ENCODE assay signal across 11 cellular contexts in the genomic region with DNA sequence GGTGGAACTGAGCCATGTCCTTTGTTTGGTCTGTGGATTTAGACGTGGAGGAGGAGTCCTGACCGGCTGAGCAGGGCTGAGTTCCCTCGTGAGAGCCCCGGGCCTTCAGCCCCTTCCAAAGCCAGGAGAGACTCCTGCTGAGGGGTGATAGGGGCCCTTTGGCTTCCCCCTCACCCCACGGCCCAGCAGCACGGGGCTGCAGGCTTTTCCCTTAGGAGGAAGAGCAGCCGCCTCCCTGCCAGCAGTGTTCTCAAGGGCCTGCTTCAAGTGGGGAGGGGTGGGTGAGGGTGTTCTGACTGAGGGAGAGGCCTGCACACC. TPM values are rescaled to one million over a fixed set of nuclear protein-coding genes. Genes with fewer than 3 reads are reported as not detected.
DNase-seq lines count a peak whose midpoint lies in the region; ATAC-seq, FAIRE-seq and TF ChIP-seq lines count a peak whose summit lies in the region.
"Had no signal": no experiment of that assay in that cellular context is flagged by ENCODE, and none has a peak within 500 bp of the region (broad histone marks: within the 10 kb centered on the region; RNA-seq: fewer than 3 reads in every experiment).

No MANE protein-coding gene starts in this region.

- H3K4me1 Mint-ChIP-seq in Calu3 (ENCODE audit: low read depth, unreplicated experiment): peaks cover 8% of the 10 kb centered on the region
- H3K4me1 Mint-ChIP-seq in progenitor cell of endocrine pancreas (ENCODE audit: low read depth): peaks cover 6% of the 10 kb centered on the region

- H3K36me3 ChIP-seq in effector memory CD4-positive, alpha-beta T cell (ENCODE audit: control insufficient read depth, insufficient read depth, low read length): no peaks in the 10 kb centered on the region
- no peaks in the 10 kb centered on the region for H3K36me3 ChIP-seq in pancreas

- H3K4me3 ChIP-seq in effector memory CD4-positive, alpha-beta T cell (ENCODE audit: insufficient read depth, low read depth, low read length, poor library complexity, severe bottlenecking): peak overlapping the region; percentile 63
- H3K4me3 ChIP-seq in pancreas: no peak overlapping the region

- BruUV-seq in Calu3 (replicated peaks; lab: Mats Ljungman, UMichigan): no TSS peak

- WGBS in pancreas, 2 donors: 46% methylated on average over 7 of the region's 7 CpGs

- H3K27me3 Mint-ChIP-seq in Calu3 (ENCODE audit: unreplicated experiment): no peaks in the 10 kb centered on the region
- H3K27me3 Mint-ChIP-seq in progenitor cell of endocrine pancreas: peaks cover 18% of the 10 kb centered on the region

- CTCF ChIA-PET in Calu3 (lab: Charles Lee): interaction anchor here (0.5 to 1.5 kb wide), 2 partner anchors 15 to 31 kb away, joined by 4 to 6 read pairs; no protein-coding TSS in a partner anchor

- H3K27me3 ChIP-seq in effector memory CD4-positive, alpha-beta T cell (replicated peaks; ENCODE audit: control insufficient read depth, insufficient read depth, low read length, poor library complexity, severe bottlenecking): no peaks in the 10 kb centered on the region
- no peaks in the 10 kb centered on the region for H3K27me3 ChIP-seq in pancreas

- intact Hi-C loops in Calu3 (cut with micrococcal nuclease; ENCODE audit: unreplicated experiment) (no loop called here), pancreas (cut with DNase I) (no loop called here)

- TF ChIP-seq CTCF in Calu3 (IDR thresholded peaks at IDR 0.05; ENCODE audit: unreplicated experiment) (no peak), pancreas (IDR thresholded peaks at IDR 0.05) (no peak), progenitor cell of endocrine pancreas (IDR thresholded peaks at IDR 0.05; ENCODE audit: unreplicated experiment) (no peak)

- no peaks in the 10 kb centered on the region for H3K9me3 Mint-ChIP-seq in Calu3 (ENCODE audit: low read depth, unreplicated experiment)
- H3K9me3 Mint-ChIP-seq in progenitor cell of endocrine pancreas (ENCODE audit: low read depth): no peaks in the 10 kb centered on the region
- H3K9me3 Mint-ChIP-seq: HFFc6; T-helper 1 cell treated with Interleukin-12 subunit alpha and Interleukin-12 subunit beta and Interleukin-4 antibody, amounts not matched to agents 30 μg/mL and 1 μg/mL, for 36 hours had no signal

- peak overlapping the region; percentile 99 for H3K27ac ChIP-seq in effector memory CD4-positive, alpha-beta T cell (ENCODE audit: insufficient read depth, low read length, poor library complexity, severe bottlenecking)
- H3K27ac ChIP-seq in pancreas: peak overlapping the region; percentile 93 to 98 (median 96)

- H3K4me3 Mint-ChIP-seq in Calu3 (ENCODE audit: low read depth, unreplicated experiment) (no peak overlapping the region), progenitor cell of endocrine pancreas (ENCODE audit: low read depth) (no peak overlapping the region)
- H3K4me3 Mint-ChIP-seq: HFFc6 had no signal

- DNase-seq in Calu3 (no peak), NCI-H2029 treated with DMSO at 0.1 percent for 48 hours (lab: John Stamatoyannopoulos, UW) (peak; percentile 51), pancreas (no peak), GM19238 (ENCODE audit: insufficient read length, low spot score) (no peak), progenitor cell of endocrine pancreas (ENCODE audit: low spot score, unreplicated experiment) (no peak)
- DNase-seq in effector memory CD4-positive, alpha-beta T cell: no peak
- DNase-seq in effector CD8-positive, alpha-beta T cell (lab: John Stamatoyannopoulos, UW): no peak
- DNase-seq: aorta, HFFc6 had no signal

- H3K27ac Mint-ChIP-seq in Calu3 (ENCODE audit: unreplicated experiment) (peak overlapping the region; percentile 73), progenitor cell of endocrine pancreas (no peak overlapping the region)
- H3K27ac Mint-ChIP-seq: T-helper 1 cell treated with Interleukin-12 subunit alpha and Interleukin-12 subunit beta and Interleukin-4 antibody, amounts not matched to agents 30 μg/mL and 1 μg/mL, for 36 hours had no signal

- no peaks in the 10 kb centered on the region for H3K9me3 ChIP-seq in effector memory CD4-positive, alpha-beta T cell (ENCODE audit: control insufficient read depth, low read length)
- no peaks in the 10 kb centered on the region for H3K9me3 ChIP-seq in pancreas

- H3K4me1 ChIP-seq in effector memory CD4-positive, alpha-beta T cell (ENCODE audit: control insufficient read depth, insufficient read depth, low read length, poor library complexity, severe bottlenecking): peaks cover 18% of the 10 kb centered on the region
- peaks cover 12 to 16% (median 13%) of the 10 kb centered on the region in 3 donors for H3K4me1 ChIP-seq in pancreas

- no peak for FAIRE-seq in pancreas (lab: Jason Lieb, UNC)

- H3K36me3 Mint-ChIP-seq in Calu3 (ENCODE audit: insufficient read depth, unreplicated experiment) (peaks cover 27% of the 10 kb centered on the region), progenitor cell of endocrine pancreas (ENCODE audit: insufficient read depth) (no peaks in the 10 kb centered on the region)

- ATAC-seq in pancreas (no peak), HG03045 (IDR thresholded peaks at IDR 0.05; ENCODE audit: unreplicated experiment) (no peak)

RNA-seq across cellular contexts. Expression of a gene that starts 1.5 kb away (rescaled TPM):
- 50.3 and 52.1 TPM in 2 replicates for total RNA-seq in Calu3 (2022)
- total RNA-seq in pancreas: 10 to 100 TPM; 54.0 to 79.3 (median 69.0) TPM
- 10 to 100 TPM; 54.4 to 65.0 TPM for polyA plus RNA-seq in pancreas
- total RNA-seq in progenitor cell of endocrine pancreas: 34.5 and 37.3 TPM in 2 replicates

RNA-seq across cellular contexts. Expression of a gene that starts 29.2 kb away (rescaled TPM):
- 5.9 and 7.1 TPM in 2 replicates for total RNA-seq in Calu3 (2022)
- 10 to 100 TPM in 1 of 6 donors, 1 to 10 TPM in 5; 3.1 to 18.3 (median 5.1) TPM for total RNA-seq in pancreas
- 10 to 100 TPM in 1 of 2 donors, 1 to 10 TPM in 1; 8.2 to 11.6 TPM for polyA plus RNA-seq in pancreas
- total RNA-seq in progenitor cell of endocrine pancreas: 6.4 and 6.8 TPM in 2 replicates
